8 cellular contexts compared by ENCODE assay signal in the genomic region with DNA sequence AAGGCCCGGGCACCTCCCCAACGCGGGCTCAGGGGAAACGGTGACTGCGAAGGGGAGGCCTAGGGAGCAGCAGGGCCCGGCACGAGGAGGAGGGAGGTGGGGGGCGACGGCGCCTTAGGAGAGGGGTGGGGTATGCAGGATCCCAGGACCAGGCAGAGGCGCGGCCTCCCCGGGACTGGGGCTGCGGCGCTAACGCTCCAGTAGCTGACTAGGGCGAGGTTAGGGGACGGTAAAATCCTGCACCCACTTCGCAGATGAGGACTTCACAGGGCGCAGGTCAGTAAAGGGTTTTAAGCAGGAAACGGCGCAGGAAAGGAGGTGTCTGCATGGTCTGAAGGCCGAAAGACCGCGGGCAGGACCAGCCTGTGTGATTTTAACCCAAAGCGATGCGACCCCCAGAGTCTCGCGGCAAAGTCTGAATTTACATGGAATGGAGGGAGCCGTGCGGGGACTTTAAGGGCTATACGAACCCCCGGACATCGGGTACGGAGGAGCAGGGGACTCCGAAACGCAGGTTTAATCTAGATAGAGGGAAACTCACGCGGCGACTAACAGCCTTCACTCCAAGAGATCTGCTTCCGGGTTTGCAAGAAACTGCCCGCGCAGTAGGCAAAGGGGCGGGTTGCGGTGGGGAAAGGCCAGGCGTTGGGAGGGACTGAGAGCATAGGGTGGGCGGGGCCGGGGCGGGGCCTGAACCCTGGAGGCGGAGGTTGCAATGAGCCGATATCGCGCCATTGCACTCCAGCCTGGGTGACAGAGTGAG. TPM values are rescaled to one million over a fixed set of nuclear protein-coding genes. Genes with fewer than 3 reads are reported as not detected.
DNase-seq lines count a peak whose midpoint lies in the region; ATAC-seq and TF ChIP-seq lines count a peak whose summit lies in the region.

A gene (minus strand): TSS at position 588 of the 763 bp plus-strand sequence. CDS start 10,460 bp downstream, outside the sequence.

- H3K4me1 Mint-ChIP-seq in Calu3 (ENCODE audit: low read depth, unreplicated experiment), result no peaks in the 10 kb centered on the region

- 2% methylated on average over 47 of the region's 53 CpGs for WGBS in smooth muscle cell (ENCODE audit: low lambda C conversion rate)

- H3K79me2 ChIP-seq in smooth muscle cell (ENCODE audit: low read depth), result no peaks in the 10 kb centered on the region

- no peak for TF ChIP-seq CTCF in GM12864 (IDR thresholded peaks at IDR 0.05; ENCODE audit: low read depth, low read length, missing control alignments)
- TF ChIP-seq CTCF in smooth muscle cell (IDR thresholded peaks at IDR 0.05; ENCODE audit: borderline replicate concordance, insufficient read depth, poor library complexity, severe bottlenecking), result no peak
- TF ChIP-seq CTCF in Calu3 (IDR thresholded peaks at IDR 0.05; ENCODE audit: unreplicated experiment), result no peak

- peak within 1 kb of the TSS; percentile 68 for H3K4me3 ChIP-seq in GM12864 (ENCODE audit: low read depth, low read length)
- H3K4me3 ChIP-seq in smooth muscle cell, result peak within 1 kb of the TSS; percentile 74

- CTCF ChIA-PET in Calu3 (lab: Charles Lee), result no interaction called here

- peak within 1 kb of the TSS; percentile 71 for H3K9ac ChIP-seq in smooth muscle cell (ENCODE audit: low read depth)

- no peaks in the 10 kb centered on the region for H3K9me3 ChIP-seq in smooth muscle cell (replicated peaks; ENCODE audit: low read depth)

- H4K20me1 ChIP-seq in smooth muscle cell (ENCODE audit: low read depth), result no peaks in the 10 kb centered on the region

- H3K9me3 Mint-ChIP-seq in Calu3 (ENCODE audit: low read depth, unreplicated experiment), result peaks cover 26% of the 10 kb centered on the region

- no peak within 1 kb of the TSS for H3K27ac Mint-ChIP-seq in Calu3 (ENCODE audit: unreplicated experiment)

- no peak within 1 kb of the TSS for H3K4me3 Mint-ChIP-seq in Calu3 (ENCODE audit: low read depth, unreplicated experiment)

- peak within 1 kb of the TSS; percentile 81 for H2AFZ ChIP-seq in smooth muscle cell (ENCODE audit: low read depth)

- ATAC-seq in HG02571 (IDR thresholded peaks at IDR 0.05; ENCODE audit: unreplicated experiment), result no peak

- H3K36me3 Mint-ChIP-seq in Calu3 (ENCODE audit: insufficient read depth, unreplicated experiment), result peaks cover 15% of the 10 kb centered on the region

- DNase-seq in GM12864 (ENCODE audit: low read depth), result peak; percentile 58
- peak; percentile 55 for DNase-seq in NCI-H128 (lab: John Stamatoyannopoulos, UW; ENCODE audit: unreplicated experiment)
- DNase-seq in activated CD4-positive, CD25-positive, alpha-beta regulatory T cell treated with anti-CD3 and anti-CD28 coated beads, Interleukin-2, amount 50 U/mL, for 72 hours, result peak; percentile 72
- peak; percentile 89 for DNase-seq in cerebellar cortex (ENCODE audit: low spot score)
- DNase-seq in islet precursor cell, result peak; percentile 92
- DNase-seq in smooth muscle cell (lab: John Stamatoyannopoulos, UW; ENCODE audit: unreplicated experiment), result peak; percentile 50
- DNase-seq in Calu3, result no peak

- H3K36me3 ChIP-seq in smooth muscle cell (ENCODE audit: low read depth), result no peaks in the 10 kb centered on the region

- no peaks in the 10 kb centered on the region for H3K27me3 Mint-ChIP-seq in Calu3 (ENCODE audit: unreplicated experiment)

- intact Hi-C loops in Calu3 (cut with micrococcal nuclease; ENCODE audit: unreplicated experiment), result loop anchor here (10.0 kb wide), 1 partner anchor 248 kb away; no protein-coding TSS in a partner anchor

- peak within 1 kb of the TSS; percentile 42 for H3K27ac ChIP-seq in smooth muscle cell (ENCODE audit: low read depth)

- peaks cover 3% of the 10 kb centered on the region for H3K4me1 ChIP-seq in smooth muscle cell (ENCODE audit: low read depth)

- no peaks in the 10 kb centered on the region for H3K27me3 ChIP-seq in smooth muscle cell (ENCODE audit: low read depth)

- no TSS peak for BruUV-seq in Calu3 (replicated peaks; lab: Mats Ljungman, UMichigan)

- peak within 1 kb of the TSS; percentile 89 for H3K4me2 ChIP-seq in smooth muscle cell

- H3F3A ChIP-seq in smooth muscle cell (ENCODE audit: low read depth), result peaks cover 12% of the 10 kb centered on the region

RNA-seq across cellular contexts. Expression of the gene that starts here (rescaled TPM):
- total RNA-seq in smooth muscle cell (2.8 and 9.9 TPM in 2 replicates), Calu3 (2022) (not detected in 2 replicates)
- polyA plus RNA-seq in smooth muscle cell, result 4.4 and 6.0 TPM in 2 replicates
